Comparison of ENCODE assay signal across 10 cellular contexts in the genomic region with DNA sequence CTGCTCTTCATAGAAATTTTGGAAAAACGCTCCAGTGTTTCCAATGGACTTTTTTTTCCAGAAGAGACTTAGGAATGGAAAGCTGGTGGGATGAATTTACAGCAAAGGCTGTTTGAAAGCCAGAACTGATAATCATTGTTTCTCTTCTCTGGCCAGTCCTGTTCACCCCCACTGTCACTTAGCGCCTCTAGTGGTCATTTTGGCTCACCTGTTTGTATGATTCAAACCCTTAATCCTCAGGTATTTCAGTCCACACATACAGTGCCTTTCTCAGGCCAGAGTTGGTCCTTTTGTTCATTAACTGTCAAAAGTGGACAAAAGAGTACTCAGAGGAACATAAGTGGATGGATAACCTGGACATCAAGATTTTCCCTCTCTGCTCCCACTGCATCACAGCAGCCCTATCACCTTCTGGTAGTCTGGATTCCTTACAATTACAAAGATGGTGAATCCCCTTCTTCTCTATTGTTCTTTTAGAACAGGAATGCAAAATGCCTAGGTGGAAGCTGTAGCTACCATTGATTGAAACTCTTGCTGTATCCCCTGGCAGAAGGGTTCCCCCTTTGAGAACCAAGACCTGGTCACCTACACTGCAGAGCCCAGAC.
DNase-seq lines count a peak whose midpoint lies in the region; ATAC-seq and TF ChIP-seq lines count a peak whose summit lies in the region.
"Had no signal": no experiment of that assay in that cellular context is flagged by ENCODE, and none has a peak within 500 bp of the region (broad histone marks: within the 10 kb centered on the region; RNA-seq: fewer than 3 reads in every experiment).

No MANE protein-coding gene starts in this region.

- H2AFZ ChIP-seq in DND-41 (ENCODE audit: low read depth, low read length) (no peak overlapping the region), osteoblast (ENCODE audit: low read length) (no peak overlapping the region)

- H3K4me1 ChIP-seq in DND-41 (ENCODE audit: insufficient read depth, low read length) (no peaks in the 10 kb centered on the region), psoas muscle (no peaks in the 10 kb centered on the region), osteoblast (ENCODE audit: insufficient read depth, low read length) (no peaks in the 10 kb centered on the region)

- no peak overlapping the region for H3K9ac ChIP-seq in DND-41 (ENCODE audit: low read depth, low read length)

- H3K4me2 ChIP-seq in DND-41 (ENCODE audit: insufficient read depth, low read length) (no peak overlapping the region), osteoblast (ENCODE audit: insufficient read depth, low read length) (no peak overlapping the region)

- intact Hi-C loops in psoas muscle (cut with DNase I): no loop called here

- TF ChIP-seq CTCF in DND-41 (IDR thresholded peaks at IDR 0.05; ENCODE audit: borderline replicate concordance, extremely low read depth, low read length, poor library complexity, severe bottlenecking): peak; percentile 54
- TF ChIP-seq CTCF in psoas muscle (IDR thresholded peaks at IDR 0.05): no peak
- no peak for TF ChIP-seq CTCF in osteoblast (IDR thresholded peaks at IDR 0.05; ENCODE audit: extremely low read depth, low read depth, low read length)

- H3K79me2 ChIP-seq in DND-41 (ENCODE audit: insufficient read depth, low read length) (no peaks in the 10 kb centered on the region), osteoblast (ENCODE audit: insufficient read depth, low read length) (no peaks in the 10 kb centered on the region)

- 21 to 27% (median 26%) methylated on average over 2 of the region's 2 CpGs for WGBS in psoas muscle, 3 donors

- H3K27ac ChIP-seq in DND-41 (ENCODE audit: low read length): no peak overlapping the region
- no peak overlapping the region for H3K27ac ChIP-seq in psoas muscle
- H3K27ac ChIP-seq in osteoblast (ENCODE audit: low read depth, low read length): no peak overlapping the region
- H3K27ac ChIP-seq: thoracic aorta had no signal

- H4K20me1 ChIP-seq in DND-41 (ENCODE audit: insufficient read depth, low read length) (no peaks in the 10 kb centered on the region), osteoblast (ENCODE audit: insufficient read depth, low read length) (no peaks in the 10 kb centered on the region)

- H3K4me3 ChIP-seq in DND-41 (ENCODE audit: low read depth in 1 of 2, low read length in 2 of 2) (no peak overlapping the region), psoas muscle (no peak overlapping the region), osteoblast (ENCODE audit: insufficient read depth, low read length) (no peak overlapping the region)
- H3K4me3 ChIP-seq: thoracic aorta had no signal

- 0 out of 3 replicates have a peak, but pooled peaks have one; percentile 58 for ATAC-seq in DND-41 (ENCODE audit: insufficient read depth, low read depth)
- ATAC-seq in GM19467 (IDR thresholded peaks at IDR 0.05; ENCODE audit: unreplicated experiment): peak; percentile 80
- ATAC-seq in HG03439 (IDR thresholded peaks at IDR 0.05; ENCODE audit: unreplicated experiment): peak; percentile 89
- ATAC-seq in psoas muscle: no peak
- ATAC-seq in GM18909 (IDR thresholded peaks at IDR 0.05; ENCODE audit: poor library complexity, unreplicated experiment): no peak

- DNase-seq in DND-41 (peak; percentile 20), cerebellar cortex (ENCODE audit: low spot score) (peak; percentile 7), psoas muscle (no peak), osteoblast (ENCODE audit: insufficient read length, low spot score, missing footprints) (no peak), T1000 (lab: John Stamatoyannopoulos, UW) (no peak)
- DNase-seq: activated CD8-positive, alpha-beta memory T cell treated with anti-CD3 and anti-CD28 coated beads, Interleukin-2, amount 50 U/mL, for 48 hours had no signal

- H3K27me3 ChIP-seq in DND-41 (ENCODE audit: insufficient read depth, low read length, poor library complexity) (no peaks in the 10 kb centered on the region), psoas muscle (ENCODE audit: insufficient read depth in 3 of 3, low read length in 2 of 3) (no peaks in the 10 kb centered on the region), osteoblast (ENCODE audit: insufficient read depth, low read length) (no peaks in the 10 kb centered on the region)

- H3K9me3 ChIP-seq in DND-41 (ENCODE audit: insufficient read depth, low read length, severe bottlenecking) (no peaks in the 10 kb centered on the region), psoas muscle (no peaks in the 10 kb centered on the region), osteoblast (ENCODE audit: low read depth, low read length) (no peaks in the 10 kb centered on the region)
- H3K9me3 ChIP-seq: thoracic aorta had no signal

- H3K36me3 ChIP-seq in DND-41 (ENCODE audit: insufficient read depth, low read length) (no peaks in the 10 kb centered on the region), psoas muscle (ENCODE audit: insufficient read depth in 1 of 2, low read depth in 1 of 2) (no peaks in the 10 kb centered on the region), osteoblast (ENCODE audit: insufficient read depth, low read length) (no peaks in the 10 kb centered on the region)
- H3K36me3 ChIP-seq: thoracic aorta had no signal

Comparison
In these comparisons a context has a peak if more than half of its experiments do, and no peak if none do; other contexts are left out.
1. ATAC-seq: peak in DND-41 (single experiment), GM19467 (single experiment) and HG03439 (single experiment); none in psoas muscle (0 of 4) and GM18909 (single experiment).
2. DNase-seq: peak in DND-41 (single experiment) and cerebellar cortex (single experiment); none in psoas muscle (0 of 2), osteoblast (single experiment) and T1000 (single experiment).